Comparison of ENCODE assay signal across 2 cellular contexts in the genomic region with DNA sequence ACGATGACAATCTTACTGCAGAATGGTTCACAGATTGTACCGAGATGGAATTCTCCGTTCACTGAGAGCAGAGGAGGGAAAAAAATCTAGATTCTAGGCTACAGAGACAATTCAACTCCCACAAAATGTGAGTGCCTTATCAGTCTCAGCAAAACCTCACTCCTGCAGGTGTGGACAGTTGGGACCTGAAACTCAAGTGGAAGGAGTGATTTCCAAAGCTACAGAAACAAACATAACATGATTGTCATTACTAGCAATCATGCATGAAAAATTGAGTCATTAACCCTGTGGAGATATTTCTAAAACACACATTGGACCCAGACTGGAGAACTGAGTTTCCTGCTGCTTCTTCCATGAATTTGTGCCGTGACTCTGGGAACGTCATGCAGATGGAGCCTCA.
TF ChIP-seq lines count a peak whose summit lies in the region.

No MANE protein-coding gene starts in this region.

TF ChIP-seq in GM23338, 12 proteins besides CTCF, POLR2A, EP300 and RAD21 (continues in another document):
- TF ChIP-seq JUNB (IDR thresholded peaks at IDR 0.05; ENCODE audit: unreplicated experiment) = no peak
- TF ChIP-seq ZNF114 (CRISPR knock-in tag; IDR thresholded peaks at IDR 0.05) = no peak
- TF ChIP-seq ZNF331 (CRISPR knock-in tag; IDR thresholded peaks at IDR 0.05; ENCODE audit: low read depth) = no peak
- TF ChIP-seq NANOG (IDR thresholded peaks at IDR 0.05; ENCODE audit: borderline replicate concordance) = no peak
- TF ChIP-seq EZH2phosphoT487 (IDR thresholded peaks at IDR 0.05; ENCODE audit: unreplicated experiment) = no peak
- TF ChIP-seq, protein P1, sequence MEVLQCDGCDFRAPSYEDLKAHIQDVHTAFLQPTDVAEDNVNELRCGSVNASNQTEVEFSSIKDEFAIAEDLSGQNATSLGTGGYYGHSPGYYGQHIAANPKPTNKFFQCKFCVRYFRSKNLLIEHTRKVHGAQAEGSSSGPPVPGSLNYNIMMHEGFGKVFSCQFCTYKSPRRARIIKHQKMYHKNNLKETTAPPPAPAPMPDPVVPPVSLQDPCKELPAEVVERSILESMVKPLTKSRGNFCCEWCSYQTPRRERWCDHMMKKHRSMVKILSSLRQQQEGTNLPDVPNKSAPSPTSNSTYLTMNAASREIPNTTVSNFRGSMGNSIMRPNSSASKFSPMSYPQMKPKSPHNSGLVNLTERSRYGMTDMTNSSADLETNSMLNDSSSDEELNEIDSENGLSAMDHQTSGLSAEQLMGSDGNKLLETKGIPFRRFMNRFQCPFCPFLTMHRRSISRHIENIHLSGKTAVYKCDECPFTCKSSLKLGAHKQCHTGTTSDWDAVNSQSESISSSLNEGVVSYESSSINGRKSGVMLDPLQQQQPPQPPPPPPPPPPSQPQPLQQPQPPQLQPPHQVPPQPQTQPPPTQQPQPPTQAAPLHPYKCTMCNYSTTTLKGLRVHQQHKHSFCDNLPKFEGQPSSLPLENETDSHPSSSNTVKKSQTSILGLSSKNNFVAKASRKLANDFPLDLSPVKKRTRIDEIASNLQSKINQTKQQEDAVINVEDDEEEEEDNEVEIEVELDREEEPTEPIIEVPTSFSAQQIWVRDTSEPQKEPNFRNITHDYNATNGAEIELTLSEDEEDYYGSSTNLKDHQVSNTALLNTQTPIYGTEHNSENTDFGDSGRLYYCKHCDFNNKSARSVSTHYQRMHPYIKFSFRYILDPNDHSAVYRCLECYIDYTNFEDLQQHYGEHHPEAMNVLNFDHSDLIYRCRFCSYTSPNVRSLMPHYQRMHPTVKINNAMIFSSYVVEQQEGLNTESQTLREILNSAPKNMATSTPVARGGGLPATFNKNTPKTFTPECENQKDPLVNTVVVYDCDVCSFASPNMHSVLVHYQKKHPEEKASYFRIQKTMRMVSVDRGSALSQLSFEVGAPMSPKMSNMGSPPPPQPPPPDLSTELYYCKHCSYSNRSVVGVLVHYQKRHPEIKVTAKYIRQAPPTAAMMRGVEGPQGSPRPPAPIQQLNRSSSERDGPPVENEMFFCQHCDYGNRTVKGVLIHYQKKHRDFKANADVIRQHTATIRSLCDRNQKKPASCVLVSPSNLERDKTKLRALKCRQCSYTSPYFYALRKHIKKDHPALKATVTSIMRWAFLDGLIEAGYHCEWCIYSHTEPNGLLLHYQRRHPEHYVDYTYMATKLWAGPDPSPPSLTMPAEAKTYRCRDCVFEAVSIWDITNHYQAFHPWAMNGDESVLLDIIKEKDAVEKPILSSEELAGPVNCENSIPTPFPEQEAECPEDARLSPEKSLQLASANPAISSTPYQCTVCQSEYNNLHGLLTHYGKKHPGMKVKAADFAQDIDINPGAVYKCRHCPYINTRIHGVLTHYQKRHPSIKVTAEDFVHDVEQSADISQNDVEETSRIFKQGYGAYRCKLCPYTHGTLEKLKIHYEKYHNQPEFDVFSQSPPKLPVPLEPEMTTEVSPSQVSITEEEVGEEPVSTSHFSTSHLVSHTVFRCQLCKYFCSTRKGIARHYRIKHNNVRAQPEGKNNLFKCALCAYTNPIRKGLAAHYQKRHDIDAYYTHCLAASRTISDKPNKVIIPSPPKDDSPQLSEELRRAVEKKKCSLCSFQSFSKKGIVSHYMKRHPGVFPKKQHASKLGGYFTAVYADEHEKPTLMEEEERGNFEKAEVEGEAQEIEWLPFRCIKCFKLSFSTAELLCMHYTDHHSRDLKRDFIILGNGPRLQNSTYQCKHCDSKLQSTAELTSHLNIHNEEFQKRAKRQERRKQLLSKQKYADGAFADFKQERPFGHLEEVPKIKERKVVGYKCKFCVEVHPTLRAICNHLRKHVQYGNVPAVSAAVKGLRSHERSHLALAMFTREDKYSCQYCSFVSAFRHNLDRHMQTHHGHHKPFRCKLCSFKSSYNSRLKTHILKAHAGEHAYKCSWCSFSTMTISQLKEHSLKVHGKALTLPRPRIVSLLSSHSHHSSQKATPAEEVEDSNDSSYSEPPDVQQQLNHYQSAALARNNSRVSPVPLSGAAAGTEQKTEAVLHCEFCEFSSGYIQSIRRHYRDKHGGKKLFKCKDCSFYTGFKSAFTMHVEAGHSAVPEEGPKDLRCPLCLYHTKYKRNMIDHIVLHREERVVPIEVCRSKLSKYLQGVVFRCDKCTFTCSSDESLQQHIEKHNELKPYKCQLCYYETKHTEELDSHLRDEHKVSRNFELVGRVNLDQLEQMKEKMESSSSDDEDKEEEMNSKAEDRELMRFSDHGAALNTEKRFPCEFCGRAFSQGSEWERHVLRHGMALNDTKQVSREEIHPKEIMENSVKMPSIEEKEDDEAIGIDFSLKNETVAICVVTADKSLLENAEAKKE (CRISPR knock-in tag; IDR thresholded peaks at IDR 0.05) = no peak
- TF ChIP-seq CREB1 (CRISPR knock-in tag; IDR thresholded peaks at IDR 0.05; ENCODE audit: low read depth) = no peak
- TF ChIP-seq, protein P2, sequence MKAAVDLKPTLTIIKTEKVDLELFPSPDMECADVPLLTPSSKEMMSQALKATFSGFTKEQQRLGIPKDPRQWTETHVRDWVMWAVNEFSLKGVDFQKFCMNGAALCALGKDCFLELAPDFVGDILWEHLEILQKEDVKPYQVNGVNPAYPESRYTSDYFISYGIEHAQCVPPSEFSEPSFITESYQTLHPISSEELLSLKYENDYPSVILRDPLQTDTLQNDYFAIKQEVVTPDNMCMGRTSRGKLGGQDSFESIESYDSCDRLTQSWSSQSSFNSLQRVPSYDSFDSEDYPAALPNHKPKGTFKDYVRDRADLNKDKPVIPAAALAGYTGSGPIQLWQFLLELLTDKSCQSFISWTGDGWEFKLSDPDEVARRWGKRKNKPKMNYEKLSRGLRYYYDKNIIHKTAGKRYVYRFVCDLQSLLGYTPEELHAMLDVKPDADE (IDR thresholded peaks at IDR 0.05) = no peak
- no peak for TF ChIP-seq EZH2 (IDR thresholded peaks at IDR 0.05; ENCODE audit: low read depth, unreplicated experiment)
- TF ChIP-seq POLR2AphosphoS5 (IDR thresholded peaks at IDR 0.05; ENCODE audit: low read depth) = no peak
- no peak for TF ChIP-seq STAT1 (IDR thresholded peaks at IDR 0.05; ENCODE audit: unreplicated experiment)

TF ChIP-seq in HepG2, 621 proteins besides CTCF, POLR2A, EP300 and RAD21:
- TF ChIP-seq TBL1XR1 (IDR thresholded peaks at IDR 0.05; ENCODE audit: borderline replicate concordance, low read length, partially characterized antibody) (no peak), SP4 (CRISPR knock-in tag; IDR thresholded peaks at IDR 0.05) (no peak), ZNF329 (CRISPR knock-in tag; IDR thresholded peaks at IDR 0.05; ENCODE audit: low read depth) (no peak), ZNF530 (CRISPR knock-in tag; IDR thresholded peaks at IDR 0.05; ENCODE audit: low read depth) (no peak), KLF12 (CRISPR knock-in tag; IDR thresholded peaks at IDR 0.05; ENCODE audit: borderline replicate concordance) (no peak), TRIM24 (CRISPR knock-in tag; IDR thresholded peaks at IDR 0.05) (no peak), TCF12 (IDR thresholded peaks at IDR 0.05) (no peak), TCF12 (CRISPR knock-in tag; IDR thresholded peaks at IDR 0.05) (no peak)
- TF ChIP-seq, protein P3, sequence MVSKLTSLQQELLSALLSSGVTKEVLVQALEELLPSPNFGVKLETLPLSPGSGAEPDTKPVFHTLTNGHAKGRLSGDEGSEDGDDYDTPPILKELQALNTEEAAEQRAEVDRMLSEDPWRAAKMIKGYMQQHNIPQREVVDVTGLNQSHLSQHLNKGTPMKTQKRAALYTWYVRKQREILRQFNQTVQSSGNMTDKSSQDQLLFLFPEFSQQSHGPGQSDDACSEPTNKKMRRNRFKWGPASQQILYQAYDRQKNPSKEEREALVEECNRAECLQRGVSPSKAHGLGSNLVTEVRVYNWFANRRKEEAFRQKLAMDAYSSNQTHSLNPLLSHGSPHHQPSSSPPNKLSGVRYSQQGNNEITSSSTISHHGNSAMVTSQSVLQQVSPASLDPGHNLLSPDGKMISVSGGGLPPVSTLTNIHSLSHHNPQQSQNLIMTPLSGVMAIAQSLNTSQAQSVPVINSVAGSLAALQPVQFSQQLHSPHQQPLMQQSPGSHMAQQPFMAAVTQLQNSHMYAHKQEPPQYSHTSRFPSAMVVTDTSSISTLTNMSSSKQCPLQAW (CRISPR knock-in tag; IDR thresholded peaks at IDR 0.05) = no peak
- TF ChIP-seq, protein P4, sequence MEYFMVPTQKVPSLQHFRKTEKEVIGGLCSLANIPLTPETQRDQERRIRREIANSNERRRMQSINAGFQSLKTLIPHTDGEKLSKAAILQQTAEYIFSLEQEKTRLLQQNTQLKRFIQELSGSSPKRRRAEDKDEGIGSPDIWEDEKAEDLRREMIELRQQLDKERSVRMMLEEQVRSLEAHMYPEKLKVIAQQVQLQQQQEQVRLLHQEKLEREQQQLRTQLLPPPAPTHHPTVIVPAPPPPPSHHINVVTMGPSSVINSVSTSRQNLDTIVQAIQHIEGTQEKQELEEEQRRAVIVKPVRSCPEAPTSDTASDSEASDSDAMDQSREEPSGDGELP (IDR thresholded peaks at IDR 0.05; ENCODE audit: borderline replicate concordance, low read depth) = no peak
- TF ChIP-seq, protein P5, sequence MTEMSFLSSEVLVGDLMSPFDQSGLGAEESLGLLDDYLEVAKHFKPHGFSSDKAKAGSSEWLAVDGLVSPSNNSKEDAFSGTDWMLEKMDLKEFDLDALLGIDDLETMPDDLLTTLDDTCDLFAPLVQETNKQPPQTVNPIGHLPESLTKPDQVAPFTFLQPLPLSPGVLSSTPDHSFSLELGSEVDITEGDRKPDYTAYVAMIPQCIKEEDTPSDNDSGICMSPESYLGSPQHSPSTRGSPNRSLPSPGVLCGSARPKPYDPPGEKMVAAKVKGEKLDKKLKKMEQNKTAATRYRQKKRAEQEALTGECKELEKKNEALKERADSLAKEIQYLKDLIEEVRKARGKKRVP (CRISPR knock-in tag; IDR thresholded peaks at IDR 0.05) = no peak
- TF ChIP-seq, protein P6, sequence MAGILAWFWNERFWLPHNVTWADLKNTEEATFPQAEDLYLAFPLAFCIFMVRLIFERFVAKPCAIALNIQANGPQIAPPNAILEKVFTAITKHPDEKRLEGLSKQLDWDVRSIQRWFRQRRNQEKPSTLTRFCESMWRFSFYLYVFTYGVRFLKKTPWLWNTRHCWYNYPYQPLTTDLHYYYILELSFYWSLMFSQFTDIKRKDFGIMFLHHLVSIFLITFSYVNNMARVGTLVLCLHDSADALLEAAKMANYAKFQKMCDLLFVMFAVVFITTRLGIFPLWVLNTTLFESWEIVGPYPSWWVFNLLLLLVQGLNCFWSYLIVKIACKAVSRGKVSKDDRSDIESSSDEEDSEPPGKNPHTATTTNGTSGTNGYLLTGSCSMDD (CRISPR knock-in tag; IDR thresholded peaks at IDR 0.05) = no peak
